Comparison of ENCODE assay signal across 1 cellular context in genomic region chr16:70621853-70622252, GRCh38.
TF ChIP-seq lines count a peak whose summit lies in the region.

No MANE protein-coding gene starts in this region.

TF ChIP-seq in H1, 55 proteins besides CTCF, POLR2A, EP300 and RAD21:
- TF ChIP-seq NANOG (IDR thresholded peaks at IDR 0.05; ENCODE audit: insufficient read depth, low read depth, low read length, poor library complexity, severe bottlenecking) = peak; percentile 36
